26 cellular contexts compared by ENCODE assay signal in genomic region chr22:26826431-26826935, GRCh38.
"Had no signal": no experiment of that assay in that cellular context is flagged by ENCODE, and none has a peak within 500 bp of the region (broad histone marks: within the 10 kb centered on the region; RNA-seq: fewer than 3 reads in every experiment).

No MANE protein-coding gene starts in this region.

- H3K27ac ChIP-seq: adrenal gland, body of pancreas, breast epithelium, Peyer's patch, SJSA1 had no signal

- DNase-seq: activated CD4-positive, alpha-beta T cell treated with anti-CD3 and anti-CD28 coated beads, Interleukin-2, amount 10 ng/mL, durations not matched to agents 7 days and 5 days; activated CD4-positive, alpha-beta T cell treated with anti-CD3 and anti-CD28 coated beads, Interleukin-2, amount 50 U/mL, for 48 hours; activated CD8-positive, alpha-beta T cell treated with anti-CD3 and anti-CD28 coated beads, Interleukin-2, amount 10 ng/mL, durations not matched to agents 7 days and 5 days; activated gamma-delta T cell; activated naive CD4-positive, alpha-beta T cell treated with anti-CD3 and anti-CD28 coated beads for 36 hours; activated T-cell treated with anti-CD3 and anti-CD28 coated beads, Interleukin-2, amount 50 U/mL, for 24 hours; adrenal gland; body of pancreas; KG1; NCI-H1105; NCI-H1417 treated with DMSO at 0.1 percent for 48 hours; NCI-H1694; NCI-H1930; NCI-H2081 treated with DMSO at 0.1 percent for 48 hours; NCI-H226; NCI-H446 treated with DMSO at 0.1 percent for 48 hours; NCI-H524 treated with DMSO at 0.1 percent for 48 hours; NK-92 treated with Interleukin-12 subunit alpha and Interleukin-12 subunit beta, amount 100 ng/mL, for 24 hours; PC-3; Peyer's patch; RPMI8226; SHP77 treated with DMSO at 0.1 percent for 48 hours; T1000 had no signal

- ATAC-seq: activated CD8-positive, alpha-beta T cell treated with anti-CD3 and anti-CD28 coated beads, Interleukin-2, amount 10 ng/mL, durations not matched to agents 7 days and 5 days; activated naive CD4-positive, alpha-beta T cell treated with anti-CD3 and anti-CD28 coated beads, Interleukin-2, amount 50 U/mL, for 72 hours; body of pancreas; PC-3 had no signal

- H3K36me3 ChIP-seq: adrenal gland, breast epithelium, Peyer's patch, SJSA1 had no signal

- H3K4me1 ChIP-seq: adrenal gland, body of pancreas, breast epithelium, Peyer's patch, SJSA1 had no signal

- H3K4me3 ChIP-seq: adrenal gland, body of pancreas, breast epithelium, Peyer's patch, SJSA1 had no signal

- H3K9me3 ChIP-seq: adrenal gland, body of pancreas, breast epithelium, Peyer's patch, SJSA1 had no signal

- H3K27me3 ChIP-seq: adrenal gland, body of pancreas, breast epithelium, Peyer's patch, SJSA1 had no signal
